ENCODE assay signal across 7 cellular contexts in genomic region chrX:38560776-38561125, GRCh38. TPM values are rescaled to one million over a fixed set of nuclear protein-coding genes. Genes with fewer than 3 reads are reported as not detected.
DNase-seq lines count a peak whose midpoint lies in the region; TF ChIP-seq lines count a peak whose summit lies in the region.

No MANE protein-coding gene starts in this region.

- WGBS in GM23248 (ENCODE audit: low coverage in 1 of 2, low lambda C conversion rate in 2 of 2, missing lambda C conversion rate in 2 of 2), 2 experiments = 39 to 41% methylated on average over 8 to 9 of the region's 9 CpGs

- H3K4me3 ChIP-seq in GM23248 (peak overlapping the region; percentile 64), SK-N-MC (peak overlapping the region; percentile 71), foreskin fibroblast (ENCODE audit: low read depth in 1 of 2, low read length in 2 of 2) (peak overlapping the region; percentile 38 to 52), skeletal muscle tissue (ENCODE audit: low read length in 3 of 3) (peak overlapping the region; percentile 67 to 72 (median 67))

- H3K27me3 ChIP-seq in GM23248 (replicated peaks; ENCODE audit: insufficient read depth) = no peaks in the 10 kb centered on the region
- no peaks in the 10 kb centered on the region for H3K27me3 ChIP-seq in skeletal muscle tissue (ENCODE audit: control insufficient read depth in 3 of 3, insufficient read depth in 3 of 3, low read length in 3 of 3)

- no peak for DNase-seq in GM23248
- DNase-seq in SK-N-MC (ENCODE audit: low read depth, low spot score) = no peak
- no peak for DNase-seq in foreskin fibroblast
- no peak for DNase-seq in SHP77 treated with DMSO at 0.1 percent for 48 hours (lab: John Stamatoyannopoulos, UW)
- DNase-seq in GF-D8 (lab: John Stamatoyannopoulos, UW) = no peak
- no peak for DNase-seq in inferior parietal cortex (ENCODE audit: extremely low spot score)

- in situ Hi-C loops in GM23248 (cut with MboI) = no loop called here

- H3K4me1 ChIP-seq in GM23248 (ENCODE audit: insufficient read depth) = no peaks in the 10 kb centered on the region
- peaks cover 2 to 7% (median 5%) of the 10 kb centered on the region in 3 donors for H3K4me1 ChIP-seq in skeletal muscle tissue (ENCODE audit: control insufficient read depth in 3 of 3, insufficient read depth in 3 of 3, low read length in 3 of 3)

- H3K36me3 ChIP-seq in GM23248 (ENCODE audit: low read depth) (no peaks in the 10 kb centered on the region), SK-N-MC (ENCODE audit: insufficient read depth, low read length) (no peaks in the 10 kb centered on the region), skeletal muscle tissue (ENCODE audit: control insufficient read depth in 3 of 3, insufficient read depth in 3 of 3, low read length in 3 of 3) (no peaks in the 10 kb centered on the region)

- peak overlapping the region; percentile 68 for H3K4me2 ChIP-seq in GM23248 (ENCODE audit: unreplicated experiment)

- no peaks in the 10 kb centered on the region for H3K9me3 ChIP-seq in GM23248 (ENCODE audit: low read depth)
- H3K9me3 ChIP-seq in SK-N-MC (ENCODE audit: low read depth, low read length) = no peaks in the 10 kb centered on the region
- no peaks in the 10 kb centered on the region for H3K9me3 ChIP-seq in skeletal muscle tissue (ENCODE audit: control insufficient read depth in 3 of 3, low read length in 3 of 3)

- H2AFZ ChIP-seq in GM23248 = peak overlapping the region; percentile 77

- H3K27ac ChIP-seq in GM23248 = no peak overlapping the region
- H3K27ac ChIP-seq in SK-N-MC = no peak overlapping the region
- peak overlapping the region; percentile 59 for H3K27ac ChIP-seq in skeletal muscle tissue (ENCODE audit: low read depth, low read length)

- H3K79me2 ChIP-seq in GM23248 (ENCODE audit: insufficient read depth) = no peaks in the 10 kb centered on the region

- no peaks in the 10 kb centered on the region for H3F3A ChIP-seq in GM23248 (ENCODE audit: insufficient read depth)

- TF ChIP-seq CTCF in foreskin fibroblast (IDR thresholded peaks at IDR 0.05; ENCODE audit: low read depth, low read length) = no peak

- H3K9ac ChIP-seq in GM23248 = no peak overlapping the region
- no peak overlapping the region for H3K9ac ChIP-seq in SK-N-MC (ENCODE audit: insufficient read length)
- H3K9ac ChIP-seq in skeletal muscle tissue (ENCODE audit: low read depth in 1 of 3, low read length in 3 of 3) = peak overlapping the region; percentile 33 to 75 (median 74)

- H3K9me2 ChIP-seq in GM23248 (ENCODE audit: insufficient read depth) = no peaks in the 10 kb centered on the region

- H4K20me1 ChIP-seq in GM23248 (ENCODE audit: insufficient read depth) = no peaks in the 10 kb centered on the region

RNA-seq across cellular contexts. Expression of gene TSPAN7, which starts 0.6 kb away (rescaled TPM):
- total RNA-seq in GM23248 (2014; rRNA removed; shearing (Covaris generic)) = not detected in 2 replicates
- polyA plus RNA-seq in GM23248 (2016; fragmentation: Nextera tagmentation; extraction: Ambion mirVana) = not detected in 2 replicates
- total RNA-seq in skeletal muscle tissue = 25.6 TPM

Comparison
In these comparisons a context has a peak if more than half of its experiments do, and no peak if none do; other contexts are left out.
1. H3K9ac ChIP-seq: peak in skeletal muscle tissue (3 of 3); none in GM23248 (single experiment) and SK-N-MC (single experiment).
2. RNA of gene TSPAN7, which starts 0.6 kb away (total RNA-seq): 25.6 TPM in skeletal muscle tissue (single experiment); not detected in GM23248; every median in the first group is over 10 times any median in the second.
3. Peak in every context shown above with its lines, with median percentiles within 50 percentile points of each other: H3K4me3 ChIP-seq.